In genomic region chr17:62566996-62567578, GRCh38 we compare ENCODE assay signal across 13 cellular contexts.
"Had no signal": no experiment of that assay in that cellular context is flagged by ENCODE, and none has a peak within 500 bp of the region (broad histone marks: within the 10 kb centered on the region; RNA-seq: fewer than 3 reads in every experiment).

No MANE protein-coding gene starts in this region.

- ATAC-seq: left cardiac atrium, lower lobe of right lung, right cardiac atrium had no signal

- H3K4me3 ChIP-seq: breast epithelium, esophagus muscularis mucosa, lower lobe of right lung, smooth muscle cell, suprapubic skin had no signal

- H3K36me3 ChIP-seq: breast epithelium had no signal

- H3K27me3 ChIP-seq: breast epithelium, esophagus muscularis mucosa, suprapubic skin had no signal

- H3K4me1 ChIP-seq: breast epithelium, lower lobe of right lung, suprapubic skin had no signal

- DNase-seq: activated CD4-positive, alpha-beta T cell treated with anti-CD3 and anti-CD28 coated beads for 1 hour; activated effector memory CD4-positive, alpha-beta T cell treated with anti-CD3 and anti-CD28 coated beads, Interleukin-2, amount 50 U/mL, for 16 hours; activated naive CD8-positive, alpha-beta T cell treated with anti-CD3 and anti-CD28 coated beads for 36 hours; foreskin fibroblast; left cardiac atrium; lower lobe of right lung; naive B cell; right cardiac atrium; stimulated activated naive CD4-positive, alpha-beta T cell had no signal

- H3K27ac ChIP-seq: breast epithelium, esophagus muscularis mucosa, lower lobe of right lung, suprapubic skin had no signal
